In the genomic region with DNA sequence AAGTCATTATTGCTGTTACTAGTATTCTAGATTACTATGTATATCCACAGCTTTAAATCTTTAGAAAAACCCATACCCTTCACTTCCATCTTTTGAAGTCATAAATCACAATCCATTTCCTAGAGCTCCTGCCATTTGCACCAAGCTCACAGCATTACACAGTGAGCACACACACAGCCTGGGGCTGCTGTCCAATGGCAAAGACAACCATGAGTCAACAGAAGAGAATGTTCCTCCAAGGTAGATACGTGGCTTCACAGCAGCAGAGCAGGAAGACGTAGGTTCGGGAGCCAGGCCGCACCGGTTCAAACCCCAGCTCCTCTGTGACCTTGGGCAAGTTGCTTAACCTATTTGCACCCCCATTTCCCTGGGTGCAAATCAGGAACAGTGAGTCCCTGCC, we compare ENCODE assay signal across 10 cellular contexts.
DNase-seq lines count a peak whose midpoint lies in the region; ATAC-seq and TF ChIP-seq lines count a peak whose summit lies in the region.
"Had no signal": no experiment of that assay in that cellular context is flagged by ENCODE, and none has a peak within 500 bp of the region (broad histone marks: within the 10 kb centered on the region; RNA-seq: fewer than 3 reads in every experiment).

No MANE protein-coding gene starts in this region.

- POLR2A ChIA-PET in RWPE1 (lab: Yijun Ruan, JAX; ENCODE audit: low non-redundant PET), result no interaction called here

- CTCF ChIA-PET in RWPE1 (lab: Yijun Ruan, JAX), result no interaction called here

- ATAC-seq in HG03460 (IDR thresholded peaks at IDR 0.05; ENCODE audit: unreplicated experiment) (no peak), HG02973 (IDR thresholded peaks at IDR 0.05; ENCODE audit: unreplicated experiment) (no peak)

- H3K27ac ChIP-seq in RWPE1, result peak overlapping the region; percentile 51; the same call in 1 of the 2 replicates

- H3K4me3 ChIP-seq in fibroblast of pulmonary artery (replicated peaks; ENCODE audit: low read depth, low read length), result no peak overlapping the region

- TF ChIP-seq CTCF in RWPE1 (conservative IDR thresholded peaks at IDR 0.05; ENCODE audit: low read depth), result no peak
- no peak for TF ChIP-seq CTCF in fibroblast of pulmonary artery (IDR thresholded peaks at IDR 0.05; ENCODE audit: low read length, missing control alignments)
- no peak for TF ChIP-seq CTCF in GM20000 (IDR thresholded peaks at IDR 0.05; ENCODE audit: extremely low read depth, missing control alignments)

- DNase-seq in G401 (ENCODE audit: low spot score) (peak; percentile 41), RWPE1 (ENCODE audit: low spot score) (peak; percentile 80), fibroblast of pulmonary artery (ENCODE audit: low read depth) (peak; percentile 92), renal cortical epithelial cell (ENCODE audit: low read depth) (peak; percentile 96), GM20000 (ENCODE audit: low spot score) (no peak), GF-D8 (lab: John Stamatoyannopoulos, UW) (no peak)
- DNase-seq: immature natural killer cell, NCI-H187 had no signal

- in situ Hi-C loops in G401 (cut with HindIII; ENCODE audit: low sequenced_read_pairs), result no loop called here

Comparison
In these comparisons a context has a peak if more than half of its experiments do, and no peak if none do; other contexts are left out.
1. DNase-seq: peak in G401 (single experiment), RWPE1 (single experiment), fibroblast of pulmonary artery (single experiment) and renal cortical epithelial cell (single experiment); none in GM20000 (single experiment) and GF-D8 (single experiment).